In the genomic region with DNA sequence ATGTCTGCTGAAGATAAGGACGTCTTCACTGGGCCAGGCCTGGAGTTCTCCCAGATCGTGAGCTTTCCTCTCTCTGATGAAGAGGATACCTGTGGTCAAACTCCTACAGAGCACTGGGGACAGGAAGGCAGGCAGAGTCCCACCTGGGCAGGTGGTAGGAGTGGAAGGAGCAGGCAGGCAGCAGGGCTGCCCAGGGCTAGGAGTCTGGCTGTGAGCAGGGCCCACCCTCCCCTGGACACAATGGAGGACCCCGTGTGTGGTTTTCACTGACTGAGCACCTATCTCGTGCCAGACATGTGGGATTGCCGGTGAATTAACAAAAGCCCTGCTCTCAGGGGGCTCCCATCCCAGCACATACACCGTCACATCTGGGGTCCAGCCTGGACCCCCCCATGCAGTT, we compare ENCODE assay signal across 2 cellular contexts.
TF ChIP-seq lines count a peak whose summit lies in the region.

No MANE protein-coding gene starts in this region.

TF ChIP-seq in A549, 52 proteins besides CTCF, POLR2A, EP300 and RAD21:
- TF ChIP-seq ZNF302 (CRISPR knock-in tag; IDR thresholded peaks at IDR 0.05), result no peak
- TF ChIP-seq, protein P1, sequence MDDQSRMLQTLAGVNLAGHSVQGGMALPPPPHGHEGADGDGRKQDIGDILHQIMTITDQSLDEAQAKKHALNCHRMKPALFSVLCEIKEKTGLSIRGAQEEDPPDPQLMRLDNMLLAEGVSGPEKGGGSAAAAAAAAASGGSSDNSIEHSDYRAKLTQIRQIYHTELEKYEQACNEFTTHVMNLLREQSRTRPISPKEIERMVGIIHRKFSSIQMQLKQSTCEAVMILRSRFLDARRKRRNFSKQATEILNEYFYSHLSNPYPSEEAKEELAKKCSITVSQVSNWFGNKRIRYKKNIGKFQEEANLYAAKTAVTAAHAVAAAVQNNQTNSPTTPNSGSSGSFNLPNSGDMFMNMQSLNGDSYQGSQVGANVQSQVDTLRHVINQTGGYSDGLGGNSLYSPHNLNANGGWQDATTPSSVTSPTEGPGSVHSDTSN (IDR thresholded peaks at IDR 0.05), result peak; percentile 65; the same call in 1 of the 2 replicates

TF ChIP-seq in H1, 55 proteins besides CTCF, POLR2A, EP300 and RAD21:
- no peak for TF ChIP-seq RXRA (IDR thresholded peaks at IDR 0.05; ENCODE audit: insufficient read depth, low read depth, low read length)
- TF ChIP-seq KDM5A (IDR thresholded peaks at IDR 0.05; ENCODE audit: low read length), result no peak
- no peak for TF ChIP-seq HDAC2 (IDR thresholded peaks at IDR 0.05; ENCODE audit: borderline replicate concordance in 1 of 2, low read depth in 2 of 2, low read length in 2 of 2)
- no peak for TF ChIP-seq BRCA1 (IDR thresholded peaks at IDR 0.05; ENCODE audit: low read depth, low read length)
- TF ChIP-seq MAFK (IDR thresholded peaks at IDR 0.05; ENCODE audit: low read depth, low read length), result no peak
- no peak for TF ChIP-seq TAF1 (IDR thresholded peaks at IDR 0.05; ENCODE audit: low read depth, low read length)
- TF ChIP-seq PHF8 (conservative IDR thresholded peaks at IDR 0.05; ENCODE audit: low read depth, low read length), result no peak
- TF ChIP-seq SIRT6 (IDR thresholded peaks at IDR 0.05; ENCODE audit: low read length), result no peak
